In the genomic region with DNA sequence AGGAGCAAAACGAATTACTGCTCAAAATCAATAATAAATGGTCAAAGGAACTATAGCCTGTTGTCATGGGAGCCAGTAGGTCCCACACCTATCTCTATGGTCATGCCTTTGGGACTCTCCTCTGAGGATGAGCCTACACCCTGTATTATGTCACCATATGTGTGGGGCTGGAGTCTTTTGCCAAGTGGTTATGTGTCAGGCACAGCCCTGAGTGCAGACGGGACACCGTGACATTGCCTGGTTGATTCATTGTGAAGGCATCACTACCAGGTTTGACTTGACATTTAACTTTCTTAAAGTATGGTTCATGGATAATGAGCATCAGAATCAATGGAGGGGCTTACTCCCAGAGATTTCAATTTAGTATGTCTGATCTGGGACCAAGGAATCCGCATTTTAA, we compare ENCODE assay signal across 6 cellular contexts. TPM values are rescaled to one million over a fixed set of nuclear protein-coding genes. Genes with fewer than 3 reads are reported as not detected.
"Had no signal": no experiment of that assay in that cellular context is flagged by ENCODE, and none has a peak within 500 bp of the region (broad histone marks: within the 10 kb centered on the region; RNA-seq: fewer than 3 reads in every experiment).

No MANE protein-coding gene starts in this region.

- H2AFZ ChIP-seq: GM23338 had no signal

- ATAC-seq: GM23338, K562 had no signal

- H3K4me2 ChIP-seq: GM23338 had no signal

- DNase-seq: H9, HCEC 1CT, IMR-90 had no signal

- H3K4me3 ChIP-seq: GM23338, K562 had no signal

RNA-seq across cellular contexts. Expression of gene BMP6, which starts 23.6 kb away (rescaled TPM):
- total RNA-seq: HT-29 had no signal
